12 cellular contexts compared by ENCODE assay signal in the genomic region with DNA sequence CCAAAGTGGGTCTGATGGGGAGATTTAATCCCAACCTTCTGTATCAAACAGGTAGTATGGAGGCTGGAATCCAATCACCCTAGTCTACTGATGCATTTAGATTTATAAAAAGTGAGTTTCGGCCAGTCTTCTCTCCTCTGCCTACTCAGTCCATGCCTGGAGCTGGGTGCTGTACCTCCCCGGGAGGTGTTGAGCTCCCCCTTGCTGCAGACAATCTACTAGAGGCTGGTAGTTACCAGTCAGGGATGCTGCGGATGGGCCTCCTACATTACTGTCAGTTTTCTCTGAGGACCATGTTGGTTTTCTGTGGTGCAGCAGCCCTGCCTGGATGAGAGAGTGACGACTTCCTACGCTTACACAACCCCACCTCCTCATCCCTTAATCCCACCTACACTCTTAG.
DNase-seq lines count a peak whose midpoint lies in the region; ATAC-seq and TF ChIP-seq lines count a peak whose summit lies in the region.
"Had no signal": no experiment of that assay in that cellular context is flagged by ENCODE, and none has a peak within 500 bp of the region (broad histone marks: within the 10 kb centered on the region; RNA-seq: fewer than 3 reads in every experiment).

No MANE protein-coding gene starts in this region.

- H3K9ac ChIP-seq in H9 (ENCODE audit: extremely low read depth, insufficient read length, low read length) (no peak overlapping the region), OCI-LY3 (ENCODE audit: low read length) (no peak overlapping the region), trophoblast cell (ENCODE audit: low read length) (no peak overlapping the region)

- H4K12ac ChIP-seq in trophoblast cell (ENCODE audit: low read depth, low read length): no peak overlapping the region

- H3K4me3 Mint-ChIP-seq in H9: no peak overlapping the region
- H3K4me3 Mint-ChIP-seq: CD4-positive, alpha-beta memory T cell had no signal

- H3K27ac ChIP-seq in H9 (ENCODE audit: insufficient read length, low read depth, low read length) (no peak overlapping the region), OCI-LY3 (ENCODE audit: low read length) (no peak overlapping the region), trophoblast cell (ENCODE audit: low read depth, low read length) (no peak overlapping the region)

- H3K23me2 ChIP-seq in H9 (ENCODE audit: insufficient read length, low read depth, low read length, poor library complexity, severe bottlenecking): no peaks in the 10 kb centered on the region

- H2AFZ ChIP-seq in H9 (ENCODE audit: low read length) (no peak overlapping the region), OCI-LY3 (ENCODE audit: low read depth, low read length) (peak overlapping the region; percentile 79; the same call in 1 of the 2 replicates), trophoblast cell (ENCODE audit: insufficient read depth, low read length, poor library complexity) (no peak overlapping the region)

- no peaks in the 10 kb centered on the region for H3K36me3 ChIP-seq in OCI-LY3 (replicated peaks; ENCODE audit: low read depth, low read length)
- no peaks in the 10 kb centered on the region for H3K36me3 ChIP-seq in trophoblast cell (ENCODE audit: control insufficient read depth in 1 of 2, insufficient read depth in 2 of 2, low read length in 2 of 2)

- no peak overlapping the region for H4K5ac ChIP-seq in H9 (ENCODE audit: insufficient read length, low read depth, low read length)

- peaks cover 0 to 2% of the 10 kb centered on the region in 2 experiments; a peak in 3 of 4 replicates for H3K4me1 Mint-ChIP-seq in H9
- H3K4me1 Mint-ChIP-seq: CD4-positive, alpha-beta memory T cell had no signal

- ATAC-seq in HG02759 (IDR thresholded peaks at IDR 0.05; ENCODE audit: unreplicated experiment) (no peak), GM21786 (IDR thresholded peaks at IDR 0.05; ENCODE audit: unreplicated experiment) (no peak)

- no peak overlapping the region for H3K27ac Mint-ChIP-seq in H9
- H3K27ac Mint-ChIP-seq: CD4-positive, alpha-beta memory T cell had no signal

- peak; percentile 30 for DNase-seq in H9
- DNase-seq in iPS-NIHi7 (ENCODE audit: extremely low spot score): peak; percentile 18
- DNase-seq in trophoblast cell: no peak
- DNase-seq: C1 segment of cervical spinal cord; Calu3; CD4-positive, alpha-beta memory T cell; COR-L47; DMS79 treated with DMSO at 0.1 percent for 48 hours; HCEC 1CT had no signal

- H3K4me2 ChIP-seq in H9 (ENCODE audit: insufficient read depth, insufficient read length, low read length) (no peak overlapping the region), OCI-LY3 (ENCODE audit: low read length) (no peak overlapping the region), trophoblast cell (ENCODE audit: low read length) (no peak overlapping the region)

- H3K27me3 ChIP-seq in H9 (ENCODE audit: insufficient read depth, low read length): no peaks in the 10 kb centered on the region
- H3K27me3 ChIP-seq in OCI-LY3 (ENCODE audit: low read depth, low read length): no peaks in the 10 kb centered on the region
- H3K27me3 ChIP-seq in trophoblast cell (ENCODE audit: insufficient read depth, low read length): no peaks in the 10 kb centered on the region

- H3K27me3 Mint-ChIP-seq in H9 (ENCODE audit: low read depth): peaks cover 9% of the 10 kb centered on the region
- H3K27me3 Mint-ChIP-seq: CD4-positive, alpha-beta memory T cell had no signal

- WGBS in H9 (ENCODE audit: extremely low coverage, insufficient read length, low lambda C conversion rate): no CpG with 5 or more reads among the region's 5 CpGs
- no CpG with 5 or more reads among the region's 5 CpGs for WGBS in trophoblast cell (ENCODE audit: extremely low coverage, insufficient coverage, insufficient read length)

- H4K20me1 ChIP-seq in H9 (ENCODE audit: control insufficient read depth, insufficient read depth, insufficient read length) (no peaks in the 10 kb centered on the region), OCI-LY3 (ENCODE audit: insufficient read depth, low read length) (no peaks in the 10 kb centered on the region)

- H3K18ac ChIP-seq in H9 (ENCODE audit: insufficient read length, low read depth, low read length) (no peak overlapping the region), trophoblast cell (ENCODE audit: low read length) (no peak overlapping the region)

- H2BK20ac ChIP-seq in H9 (ENCODE audit: low read depth, low read length, poor library complexity, severe bottlenecking): no peak overlapping the region

- H3K4me3 ChIP-seq in OCI-LY3 (ENCODE audit: low read length) (no peak overlapping the region), trophoblast cell (ENCODE audit: low read depth, low read length) (no peak overlapping the region)

- H3T11ph ChIP-seq in H9 (ENCODE audit: low read length): no peak overlapping the region

- no peak overlapping the region for H3K23ac ChIP-seq in H9 (ENCODE audit: insufficient read length, low read depth, low read length)
- no peak overlapping the region for H3K23ac ChIP-seq in trophoblast cell (ENCODE audit: low read length)

- no peaks in the 10 kb centered on the region for H3K79me1 ChIP-seq in H9 (ENCODE audit: insufficient read depth, low read depth, low read length, poor library complexity, severe bottlenecking)
- no peaks in the 10 kb centered on the region for H3K79me1 ChIP-seq in trophoblast cell (ENCODE audit: low read length)

- H2BK120ac ChIP-seq in H9 (ENCODE audit: low read depth, low read length, poor library complexity, severe bottlenecking): no peak overlapping the region
- no peak overlapping the region for H2BK120ac ChIP-seq in trophoblast cell (ENCODE audit: insufficient read depth, low read length, poor library complexity)

- H4K91ac ChIP-seq in H9 (ENCODE audit: insufficient read length, low read depth, low read length): no peak overlapping the region
- H4K91ac ChIP-seq in trophoblast cell (ENCODE audit: low read depth, low read length): no peak overlapping the region

- H3K4me1 ChIP-seq in H9 (ENCODE audit: insufficient read depth, low read length) (no peaks in the 10 kb centered on the region; the same call in 1 of the 2 replicates), OCI-LY3 (ENCODE audit: low read length) (no peaks in the 10 kb centered on the region), trophoblast cell (ENCODE audit: control insufficient read depth in 1 of 2, insufficient read depth in 2 of 2, low read length in 2 of 2) (no peaks in the 10 kb centered on the region)

- H2AK5ac ChIP-seq in H9 (ENCODE audit: insufficient read length, low read length): no peak overlapping the region
- H2AK5ac ChIP-seq in trophoblast cell (ENCODE audit: low read length): no peak overlapping the region

- H2BK5ac ChIP-seq in H9 (ENCODE audit: insufficient read length, low read length) (no peak overlapping the region), trophoblast cell (ENCODE audit: low read depth, low read length, poor library complexity) (no peak overlapping the region)

- TF ChIP-seq CTCF in H9 (conservative IDR thresholded peaks at IDR 0.05) (no peak), OCI-LY3 (IDR thresholded peaks at IDR 0.05; ENCODE audit: low read depth, low read length) (no peak)

- no peaks in the 10 kb centered on the region; a peak in 1 of 5 replicates for H3K9me3 Mint-ChIP-seq in H9

- no peaks in the 10 kb centered on the region for H3K36me3 Mint-ChIP-seq in H9 (ENCODE audit: insufficient read depth in 1 of 3, low read depth in 3 of 3)
- H3K36me3 Mint-ChIP-seq: CD4-positive, alpha-beta memory T cell had no signal

- H3K14ac ChIP-seq in H9 (ENCODE audit: insufficient read depth, low read length) (no peak overlapping the region), trophoblast cell (ENCODE audit: low read length) (no peak overlapping the region)

- H3K79me2 ChIP-seq in H9 (ENCODE audit: insufficient read depth, low read length) (0 out of 2 replicates have a peak, but pooled peaks cover 1% of the 10 kb centered on the region), OCI-LY3 (ENCODE audit: low read length) (no peaks in the 10 kb centered on the region), trophoblast cell (ENCODE audit: control insufficient read depth, insufficient read depth, low read length, poor library complexity) (no peaks in the 10 kb centered on the region)

- no peak overlapping the region for H2BK12ac ChIP-seq in H9 (ENCODE audit: insufficient read length, low read depth, low read length)
- H2BK12ac ChIP-seq in trophoblast cell (ENCODE audit: low read length): no peak overlapping the region

- no peak overlapping the region for H4K8ac ChIP-seq in H9 (replicated peaks; ENCODE audit: insufficient read length, low read depth, low read length)
- no peak overlapping the region for H4K8ac ChIP-seq in trophoblast cell (ENCODE audit: low read depth, low read length)

- no peaks in the 10 kb centered on the region for H3K9me3 ChIP-seq in H9 (ENCODE audit: control insufficient read depth, low read depth, low read length)
- no peaks in the 10 kb centered on the region for H3K9me3 ChIP-seq in OCI-LY3 (ENCODE audit: insufficient read depth, low read length)
- H3K9me3 ChIP-seq in trophoblast cell (ENCODE audit: insufficient read depth, low read depth, low read length): no peaks in the 10 kb centered on the region

- no peak overlapping the region for H3K56ac ChIP-seq in H9 (ENCODE audit: insufficient read length, low read depth, low read length)

- no peak overlapping the region for H2BK15ac ChIP-seq in H9 (ENCODE audit: low read depth, low read length)

- H3K4ac ChIP-seq in H9 (ENCODE audit: low read depth, low read length): no peak overlapping the region
- no peak overlapping the region for H3K4ac ChIP-seq in trophoblast cell (ENCODE audit: low read depth, low read length)

Comparison
In these comparisons a context has a peak if more than half of its experiments do, and no peak if none do; other contexts are left out.
1. DNase-seq: peak in H9 (single experiment) and iPS-NIHi7 (single experiment); none in trophoblast cell (0 of 2).